ENCODE assay signal across 21 cellular contexts in the genomic region with DNA sequence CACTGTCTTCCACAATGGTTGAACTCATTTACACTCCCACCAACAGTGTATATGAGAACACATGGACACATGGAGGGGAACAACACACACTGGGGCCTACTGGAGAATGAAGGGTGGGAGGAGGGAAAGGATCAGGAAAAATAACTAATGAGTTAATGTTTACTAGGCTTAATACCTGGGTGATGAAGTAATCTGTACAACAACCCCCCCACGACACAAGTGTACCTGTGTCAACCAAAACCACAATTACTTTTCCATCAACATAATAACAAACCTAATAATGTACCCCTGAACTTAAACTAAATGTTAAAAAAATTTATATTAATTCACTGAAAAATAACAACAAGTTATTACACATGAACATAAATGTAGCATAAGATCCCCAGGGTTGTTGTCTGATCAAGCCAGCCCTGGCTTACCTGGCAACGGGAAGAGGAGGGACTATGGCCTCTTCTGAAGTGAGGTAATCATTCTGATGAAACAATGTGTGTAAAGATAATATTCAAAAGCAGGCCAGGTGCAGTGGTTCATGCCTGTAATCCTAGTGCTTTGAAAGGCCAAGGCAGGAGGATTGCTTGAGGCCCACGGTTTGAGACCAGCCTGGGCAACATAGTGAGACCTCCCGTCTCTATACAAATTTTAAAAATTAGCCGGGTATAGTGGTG. TPM values are rescaled to one million over a fixed set of nuclear protein-coding genes. Genes with fewer than 3 reads are reported as not detected.
"Had no signal": no experiment of that assay in that cellular context is flagged by ENCODE, and none has a peak within 500 bp of the region (broad histone marks: within the 10 kb centered on the region; RNA-seq: fewer than 3 reads in every experiment).

No MANE protein-coding gene starts in this region.

- H3K4me2 ChIP-seq: SK-N-SH had no signal

- H3K9me3 ChIP-seq: MG63, SK-N-SH had no signal

- H3K9me2 ChIP-seq: SK-N-SH had no signal

- ATAC-seq: PC-3 had no signal

- H3K27me3 ChIP-seq: MG63 had no signal

- H3K27ac ChIP-seq: RWPE1 had no signal

- H3K36me3 ChIP-seq: MG63 had no signal

- DNase-seq: KBM-7, MG63, NCI-H1092, NCI-H1105 treated with DMSO at 0.1 percent for 48 hours, NCI-H1417 treated with DMSO at 0.1 percent for 48 hours, NCI-H187, NCI-H2029, NCI-H2081 treated with DMSO at 0.1 percent for 48 hours, NCI-H226, NCI-H446, NCI-H510A, NCI-H524 treated with DMSO at 0.1 percent for 48 hours, NCI-H82, PC-3, SHP77, SK-N-SH, SW 1271, T-helper 1 cell had no signal

- H3K9ac ChIP-seq: SK-N-SH had no signal

- H3K4me3 ChIP-seq: MG63 had no signal

RNA-seq across cellular contexts. Expression of a gene that starts 41.2 kb away (rescaled TPM):
- total RNA-seq: HT-29, OCI-LY7, PC-3 had no signal
